ENCODE assay signal across 8 cellular contexts in genomic region chr17:17063546-17064122, GRCh38.
DNase-seq lines count a peak whose midpoint lies in the region; FAIRE-seq and TF ChIP-seq lines count a peak whose summit lies in the region.

No MANE protein-coding gene starts in this region.

- peak; percentile 37 for DNase-seq in NCI-H2029 treated with DMSO at 0.1 percent for 48 hours (lab: John Stamatoyannopoulos, UW)
- DNase-seq in epithelial cell of esophagus (ENCODE audit: low read depth) = peak; percentile 34
- DNase-seq in GM19239 (ENCODE audit: insufficient read length, low spot score) = no peak
- no peak for DNase-seq in activated T-cell treated with anti-CD3 and anti-CD28 coated beads, Interleukin-2, amount 50 U/mL, for 1 hour
- no peak for DNase-seq in central memory CD4-positive, alpha-beta T cell
- DNase-seq in NCI-H2081 treated with DMSO at 0.1 percent for 48 hours (lab: John Stamatoyannopoulos, UW) = no peak

- 0 out of 20 replicates have a peak overlapping the region, but pooled peaks of 1 of the 10 experiments have one; percentile 8 for H3K4me3 ChIP-seq in BLaER1 treated with 17β-estradiol and CSF1 and Interleukin-3, amounts not matched to agents 10 nM and 100 nM
- no peak overlapping the region for H3K4me3 ChIP-seq in epithelial cell of esophagus (ENCODE audit: low read length)
- H3K4me3 ChIP-seq in neutrophil (ENCODE audit: low read depth in 1 of 2, low read length in 1 of 2) = no peak overlapping the region

- peak overlapping the region in 6 of 11 experiments; percentile 2 to 65 (median 49); a peak in 11 of 22 replicates for H3K9ac ChIP-seq in BLaER1 treated with 17β-estradiol and CSF1 and Interleukin-3, amounts not matched to agents 10 nM and 100 nM

- H3K36me3 ChIP-seq in BLaER1 treated with 17β-estradiol and CSF1 and Interleukin-3, amounts not matched to agents 10 nM and 100 nM = peaks cover 0 to 25% (median 7%) of the 10 kb centered on the region in 11 experiments; a peak in 11 of 22 replicates
- H3K36me3 ChIP-seq in neutrophil = no peaks in the 10 kb centered on the region

- H3K4me2 ChIP-seq in BLaER1 treated with 17β-estradiol and CSF1 and Interleukin-3, amounts not matched to agents 10 nM and 100 nM = peak overlapping the region; percentile 67 to 93 (median 84)

- peak overlapping the region in 9 of 11 experiments; percentile 35 to 79 (median 60); a peak in 17 of 22 replicates for H3K27ac ChIP-seq in BLaER1 treated with 17β-estradiol and CSF1 and Interleukin-3, amounts not matched to agents 10 nM and 100 nM
- H3K27ac ChIP-seq in neutrophil = peak overlapping the region; percentile 29

- H3K4me1 ChIP-seq in BLaER1 treated with 17β-estradiol and CSF1 and Interleukin-3, amounts not matched to agents 10 nM and 100 nM = peaks cover 63 to 94% (median 88%) of the 10 kb centered on the region in 10 experiments
- peaks cover 20 to 27% of the 10 kb centered on the region in 2 experiments for H3K4me1 ChIP-seq in neutrophil (ENCODE audit: control insufficient read depth in 1 of 2, insufficient read depth in 1 of 2, low read depth in 1 of 2, low read length in 1 of 2)

- H3K9me3 ChIP-seq in BLaER1 treated with 17β-estradiol and CSF1 and Interleukin-3, amounts not matched to agents 10 nM and 100 nM (replicated peaks in 1 of 11) = no peaks in the 10 kb centered on the region
- H3K9me3 ChIP-seq in neutrophil = no peaks in the 10 kb centered on the region

- no peaks in the 10 kb centered on the region for H3K27me3 ChIP-seq in BLaER1 treated with 17β-estradiol and CSF1 and Interleukin-3, amounts not matched to agents 10 nM and 100 nM
- no peaks in the 10 kb centered on the region for H3K27me3 ChIP-seq in neutrophil

- no peak for TF ChIP-seq CTCF in epithelial cell of esophagus (IDR thresholded peaks at IDR 0.05; ENCODE audit: insufficient read depth, low read depth, low read length, missing control alignments)
- TF ChIP-seq CTCF in neutrophil (IDR thresholded peaks at IDR 0.05) = no peak

- FAIRE-seq in GM19239 (lab: Jason Lieb, UNC) = no peak

- H4K20me1 ChIP-seq in BLaER1 treated with 17β-estradiol and CSF1 and Interleukin-3, amounts not matched to agents 10 nM and 100 nM = peaks cover 65 to 100% (median 96%) of the 10 kb centered on the region in 11 experiments; a peak in 21 of 22 replicates

Comparison
In these comparisons a context has a peak if more than half of its experiments do, and no peak if none do; other contexts are left out.
1. DNase-seq: peak in NCI-H2029 treated with DMSO at 0.1 percent for 48 hours (single experiment) and epithelial cell of esophagus (single experiment); none in GM19239 (single experiment), activated T-cell treated with anti-CD3 and anti-CD28 coated beads, Interleukin-2, amount 50 U/mL, for 1 hour (single experiment), central memory CD4-positive, alpha-beta T cell (single experiment) and NCI-H2081 treated with DMSO at 0.1 percent for 48 hours (single experiment).